Comparison of ENCODE assay signal across 14 cellular contexts in the genomic region with DNA sequence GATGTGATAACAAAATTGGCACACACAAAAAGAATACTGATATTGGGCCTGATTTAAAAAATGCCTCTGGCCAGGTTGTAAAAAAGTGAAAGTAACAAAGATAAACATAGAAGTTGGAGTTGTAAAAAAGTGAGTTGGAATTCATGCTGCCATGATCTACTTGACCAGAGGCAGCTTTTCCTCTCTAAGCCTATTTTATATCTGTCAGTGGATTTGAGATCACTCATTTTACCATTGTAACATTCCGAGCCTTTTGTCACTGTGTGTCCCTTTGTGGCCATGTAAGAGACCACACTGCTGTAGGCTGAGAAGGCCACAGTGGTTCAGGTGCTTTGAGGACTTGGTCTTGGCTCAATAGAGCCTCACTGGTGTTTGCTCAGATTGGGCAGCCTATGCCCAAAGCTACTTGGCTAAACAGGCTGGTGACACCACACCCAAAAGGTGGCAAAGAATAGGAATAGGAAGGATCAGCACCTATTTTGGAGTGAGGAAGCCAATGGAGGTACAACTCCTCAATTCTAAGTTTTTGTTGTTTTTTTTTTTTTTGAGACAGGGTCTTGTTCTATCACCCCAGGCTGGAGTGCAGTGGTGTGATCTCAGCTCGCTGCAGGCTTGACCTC.
"Had no signal": no experiment of that assay in that cellular context is flagged by ENCODE, and none has a peak within 500 bp of the region (broad histone marks: within the 10 kb centered on the region; RNA-seq: fewer than 3 reads in every experiment).

No MANE protein-coding gene starts in this region.

- H3K4me3 Mint-ChIP-seq: activated T-cell treated with anti-CD3 and anti-CD28 coated beads, Interleukin-2, amount 50 U/mL, for 72 hours had no signal

- H3K4me3 ChIP-seq: breast epithelium, stomach had no signal

- H3K9me3 Mint-ChIP-seq: activated T-cell treated with anti-CD3 and anti-CD28 coated beads, Interleukin-2, amount 50 U/mL, for 72 hours; neural crest cell had no signal

- H3K27me3 ChIP-seq: breast epithelium, stomach had no signal

- H3K27ac ChIP-seq: breast epithelium, parathyroid adenoma, stomach had no signal

- H3K9ac ChIP-seq: parathyroid adenoma had no signal

- DNase-seq: activated CD4-positive, alpha-beta T cell treated with anti-CD3 and anti-CD28 coated beads, Interleukin-2, amount 50 U/mL, for 4 hours; activated CD8-positive, alpha-beta memory T cell treated with anti-CD3 and anti-CD28 coated beads, Interleukin-2, amount 50 U/mL, for 4 hours; activated gamma-delta T cell treated with Interleukin-2 at 50 U/mL for 16 hours; activated T-cell treated with anti-CD3 and anti-CD28 coated beads, Interleukin-2, amount 50 U/mL, for 72 hours; kidney; left ventricle myocardium superior; mesendoderm; retina; stimulated activated CD4-positive, alpha-beta T cell treated with anti-CD3 and anti-CD28 coated beads, Interleukin-4, amount 100 ng/mL, for 1 hour; stimulated activated CD8-positive, alpha-beta memory T cell treated with anti-CD3 and anti-CD28 coated beads, Interleukin-4, amount 100 ng/mL, for 48 hours; stomach had no signal

- H2AFZ ChIP-seq: parathyroid adenoma had no signal

- H3K79me2 ChIP-seq: parathyroid adenoma had no signal

- ATAC-seq: activated T-cell treated with anti-CD3 and anti-CD28 coated beads, Interleukin-2, amount 50 U/mL, for 72 hours; left ventricle myocardium superior had no signal

- H3K9me3 ChIP-seq: breast epithelium, stomach had no signal

- H3K36me3 ChIP-seq: breast epithelium had no signal

- H3K4me1 ChIP-seq: breast epithelium had no signal
